In the genomic region with DNA sequence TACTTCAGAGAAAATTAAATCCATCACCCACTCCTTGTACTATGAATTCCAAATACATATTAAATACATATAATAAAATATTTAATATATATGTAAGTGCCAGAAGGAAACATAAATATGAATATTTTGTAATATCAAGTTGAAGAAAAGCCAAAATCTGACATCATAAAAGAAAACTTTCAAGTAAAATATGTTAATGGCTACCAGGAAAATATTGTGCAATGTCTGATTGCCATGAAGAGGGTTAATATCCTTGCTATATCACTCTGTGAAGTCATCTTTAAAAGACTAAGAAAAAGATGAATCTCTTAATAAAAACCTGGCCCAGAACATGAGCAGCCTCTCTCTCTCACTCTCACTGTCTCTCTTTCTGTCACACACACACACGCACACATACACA, we compare ENCODE assay signal across 22 cellular contexts.
DNase-seq lines count a peak whose midpoint lies in the region; ATAC-seq lines count a peak whose summit lies in the region.
"Had no signal": no experiment of that assay in that cellular context is flagged by ENCODE, and none has a peak within 500 bp of the region (broad histone marks: within the 10 kb centered on the region; RNA-seq: fewer than 3 reads in every experiment).

No MANE protein-coding gene starts in this region.

- no peak overlapping the region for H2BK5ac ChIP-seq in mesenchymal stem cell (ENCODE audit: low read depth, low read length, poor library complexity, severe bottlenecking)

- CTCF ChIA-PET in activated CD4-positive, alpha-beta T cell treated with anti-CD3 and anti-CD28 coated beads for 36 hours (lab: Charles Lee) = interaction anchor here (0.6 kb wide), 1 partner anchor 21 kb away, joined by 5 read pairs; no protein-coding TSS in a partner anchor

- no peak overlapping the region for H3K14ac ChIP-seq in mesenchymal stem cell (ENCODE audit: low read length in 2 of 2)

- no peak overlapping the region for H3K27ac Mint-ChIP-seq in activated CD4-positive, alpha-beta T cell treated with anti-CD3 and anti-CD28 coated beads for 36 hours
- H3K27ac Mint-ChIP-seq: CD4-positive, alpha-beta T cell; GM23338 had no signal

- H3K4me1 Mint-ChIP-seq in activated CD4-positive, alpha-beta T cell treated with anti-CD3 and anti-CD28 coated beads for 36 hours = no peaks in the 10 kb centered on the region

- H3K36me3 Mint-ChIP-seq in activated CD4-positive, alpha-beta T cell treated with anti-CD3 and anti-CD28 coated beads for 36 hours (ENCODE audit: low read depth) = no peaks in the 10 kb centered on the region

- H3K79me2 ChIP-seq in ACC112 (ENCODE audit: control insufficient read depth, insufficient read depth, low read length, unreplicated experiment) = no peaks in the 10 kb centered on the region

- H3K36me3 ChIP-seq in ACC112 (ENCODE audit: insufficient read depth, low read length) = peaks cover 37% of the 10 kb centered on the region
- H3K36me3 ChIP-seq in adipocyte (ENCODE audit: control insufficient read depth, insufficient read depth, low read length, severe bottlenecking) = peaks cover 87% of the 10 kb centered on the region
- H3K36me3 ChIP-seq in mesenchymal stem cell (ENCODE audit: control insufficient read depth in 1 of 2, insufficient read depth in 2 of 2, low read depth in 1 of 2, low read length in 2 of 2) = peaks cover 44 to 94% of the 10 kb centered on the region in 2 experiments
- H3K36me3 ChIP-seq: BLaER1 treated with 17β-estradiol and CSF1 and Interleukin-3, amounts not matched to agents 10 nM and 100 nM; HAP-1 had no signal

- H2BK120ac ChIP-seq in mesenchymal stem cell (ENCODE audit: low read depth, low read length) = no peak overlapping the region

- no peak overlapping the region for H2BK12ac ChIP-seq in mesenchymal stem cell (ENCODE audit: low read length in 2 of 2)

- DNase-seq in adipocyte (ENCODE audit: low read depth) (peak; percentile 41), fibroblast of gingiva (ENCODE audit: low read depth) (peak; percentile 50), mesenchymal stem cell (no peak), NCI-H1417 (lab: John Stamatoyannopoulos, UW) (no peak), NCI-H187 treated with DMSO at 0.1 percent for 48 hours (lab: John Stamatoyannopoulos, UW) (no peak)
- no peak for DNase-seq in activated CD4-positive, alpha-beta T cell treated with anti-CD3 and anti-CD28 coated beads for 36 hours
- DNase-seq: AML-193; CD4-positive, alpha-beta T cell; COR-L47; KBM-7; MV-4-11; NCI-H2081; NCI-H2227 treated with DMSO at 0.1 percent for 48 hours; NCI-H526 treated with DMSO at 0.1 percent for 48 hours; PC-9 had no signal

- no peak overlapping the region for H3K4me3 ChIP-seq in ACC112 (ENCODE audit: low read depth, low read length)
- H3K4me3 ChIP-seq in adipocyte (ENCODE audit: low read length) = no peak overlapping the region
- no peak overlapping the region for H3K4me3 ChIP-seq in mesenchymal stem cell (ENCODE audit: insufficient read depth in 1 of 2, low read depth in 1 of 2, low read length in 2 of 2)
- H3K4me3 ChIP-seq: BLaER1 treated with 17β-estradiol and CSF1 and Interleukin-3, amounts not matched to agents 10 nM and 100 nM; GM23338; HAP-1; PC-9; SJSA1 had no signal

- no peaks in the 10 kb centered on the region for H3K9me3 ChIP-seq in adipocyte (ENCODE audit: control insufficient read depth, low read length)
- H3K9me3 ChIP-seq in mesenchymal stem cell (ENCODE audit: control insufficient read depth, low read length) = no peaks in the 10 kb centered on the region
- H3K9me3 ChIP-seq: HAP-1, SJSA1 had no signal

- no peak overlapping the region for H2AFZ ChIP-seq in ACC112 (ENCODE audit: low read length, unreplicated experiment)
- H2AFZ ChIP-seq in mesenchymal stem cell (ENCODE audit: low read depth, low read length) = no peak overlapping the region
- H2AFZ ChIP-seq: GM23338, PC-9 had no signal

- no peak overlapping the region for H3K4me3 Mint-ChIP-seq in activated CD4-positive, alpha-beta T cell treated with anti-CD3 and anti-CD28 coated beads for 36 hours
- H3K4me3 Mint-ChIP-seq: CD4-positive, alpha-beta T cell; GM23338 had no signal

- H3K27me3 ChIP-seq in ACC112 (ENCODE audit: insufficient read depth, low read length) = no peaks in the 10 kb centered on the region
- H3K27me3 ChIP-seq in adipocyte (replicated peaks; ENCODE audit: control insufficient read depth, insufficient read depth, low read length) = no peaks in the 10 kb centered on the region
- H3K27me3 ChIP-seq in mesenchymal stem cell (ENCODE audit: control insufficient read depth in 1 of 2, insufficient read depth in 1 of 2, low read length in 2 of 2) = no peaks in the 10 kb centered on the region
- H3K27me3 ChIP-seq: SJSA1 had no signal

- POLR2A ChIA-PET in activated CD4-positive, alpha-beta T cell treated with anti-CD3 and anti-CD28 coated beads for 36 hours (lab: Charles Lee) = no interaction called here

- H4K91ac ChIP-seq in mesenchymal stem cell (ENCODE audit: low read length) = no peak overlapping the region

- no peak overlapping the region for H3K23ac ChIP-seq in mesenchymal stem cell (ENCODE audit: low read length in 2 of 2)

- WGBS in mesenchymal stem cell = no CpG with 5 or more reads among the region's 1 CpG

- no peak overlapping the region for H4K8ac ChIP-seq in mesenchymal stem cell (ENCODE audit: low read length)

- no peak overlapping the region for H2AK5ac ChIP-seq in mesenchymal stem cell (ENCODE audit: low read length, severe bottlenecking)

- H3K27ac ChIP-seq in ACC112 (ENCODE audit: low read depth, low read length) = peak overlapping the region; percentile 39
- H3K27ac ChIP-seq in mesenchymal stem cell (ENCODE audit: low read length, poor library complexity, severe bottlenecking) = no peak overlapping the region
- H3K27ac ChIP-seq: BLaER1 treated with 17β-estradiol and CSF1 and Interleukin-3, amounts not matched to agents 10 nM and 100 nM; SJSA1 had no signal

- H3K9ac ChIP-seq in adipocyte (ENCODE audit: low read length) = no peak overlapping the region
- H3K9ac ChIP-seq in mesenchymal stem cell (ENCODE audit: low read length) = peak overlapping the region; percentile 32
- H3K9ac ChIP-seq: BLaER1 treated with 17β-estradiol and CSF1 and Interleukin-3, amounts not matched to agents 10 nM and 100 nM had no signal

- peaks cover 19% of the 10 kb centered on the region for H3K79me1 ChIP-seq in mesenchymal stem cell (replicated peaks; ENCODE audit: low read length, poor library complexity, severe bottlenecking)

- peaks cover 24% of the 10 kb centered on the region for H3K27me3 Mint-ChIP-seq in activated CD4-positive, alpha-beta T cell treated with anti-CD3 and anti-CD28 coated beads for 36 hours

- intact Hi-C loops in activated CD4-positive, alpha-beta T cell treated with anti-CD3 and anti-CD28 coated beads for 36 hours (cut with DNase I, micrococcal nuclease) = no loop called here

- H3K18ac ChIP-seq in mesenchymal stem cell (ENCODE audit: low read depth in 1 of 2, low read length in 2 of 2) = no peak overlapping the region

- no peak for ATAC-seq in HG03039 (IDR thresholded peaks at IDR 0.05; ENCODE audit: unreplicated experiment)
- no peak for ATAC-seq in activated CD4-positive, alpha-beta T cell treated with anti-CD3 and anti-CD28 coated beads for 36 hours
- ATAC-seq: GM23338, Right ventricle myocardium inferior had no signal

- no peak overlapping the region for H2BK15ac ChIP-seq in mesenchymal stem cell (ENCODE audit: low read depth, poor library complexity, severe bottlenecking)

- no peak overlapping the region for H3K4ac ChIP-seq in mesenchymal stem cell (ENCODE audit: low read depth in 1 of 2, low read length in 2 of 2)

- H3K9me3 Mint-ChIP-seq in activated CD4-positive, alpha-beta T cell treated with anti-CD3 and anti-CD28 coated beads for 36 hours (ENCODE audit: low read depth) = no peaks in the 10 kb centered on the region
- H3K9me3 Mint-ChIP-seq: CD4-positive, alpha-beta T cell; GM23338 had no signal

- H3K4me1 ChIP-seq in ACC112 (ENCODE audit: control insufficient read depth, insufficient read depth, low read length, unreplicated experiment) (peaks cover 16% of the 10 kb centered on the region), adipocyte (ENCODE audit: control insufficient read depth, insufficient read depth, low read length) (peaks cover 16% of the 10 kb centered on the region), mesenchymal stem cell (ENCODE audit: control insufficient read depth, insufficient read depth, low read depth, low read length) (peaks cover 21% of the 10 kb centered on the region)
- H3K4me1 ChIP-seq: HAP-1, SJSA1 had no signal

- no peak overlapping the region for H3K4me2 ChIP-seq in mesenchymal stem cell (ENCODE audit: low read length, poor library complexity, severe bottlenecking)
- H3K4me2 ChIP-seq: BLaER1 treated with 17β-estradiol and CSF1 and Interleukin-3, amounts not matched to agents 10 nM and 100 nM; GM23338; PC-9 had no signal

Comparison
In these comparisons a context has a peak if more than half of its experiments do, and no peak if none do; other contexts are left out.
1. DNase-seq: peak in adipocyte (single experiment) and fibroblast of gingiva (single experiment); none in mesenchymal stem cell (single experiment), NCI-H1417 (0 of 3), NCI-H187 treated with DMSO at 0.1 percent for 48 hours (single experiment) and activated CD4-positive, alpha-beta T cell treated with anti-CD3 and anti-CD28 coated beads for 36 hours (single experiment).